Comparison of ENCODE assay signal across 1 cellular context in genomic region chr2:27885656-27886055, GRCh38.
TF ChIP-seq lines count a peak whose summit lies in the region.

No MANE protein-coding gene starts in this region.

TF ChIP-seq in SK-N-SH treated with all-trans-retinoic acid at 6 μM for 48 hours, 23 proteins besides CTCF, POLR2A, EP300 and RAD21 (continued from another document):
- TF ChIP-seq, protein P1, sequence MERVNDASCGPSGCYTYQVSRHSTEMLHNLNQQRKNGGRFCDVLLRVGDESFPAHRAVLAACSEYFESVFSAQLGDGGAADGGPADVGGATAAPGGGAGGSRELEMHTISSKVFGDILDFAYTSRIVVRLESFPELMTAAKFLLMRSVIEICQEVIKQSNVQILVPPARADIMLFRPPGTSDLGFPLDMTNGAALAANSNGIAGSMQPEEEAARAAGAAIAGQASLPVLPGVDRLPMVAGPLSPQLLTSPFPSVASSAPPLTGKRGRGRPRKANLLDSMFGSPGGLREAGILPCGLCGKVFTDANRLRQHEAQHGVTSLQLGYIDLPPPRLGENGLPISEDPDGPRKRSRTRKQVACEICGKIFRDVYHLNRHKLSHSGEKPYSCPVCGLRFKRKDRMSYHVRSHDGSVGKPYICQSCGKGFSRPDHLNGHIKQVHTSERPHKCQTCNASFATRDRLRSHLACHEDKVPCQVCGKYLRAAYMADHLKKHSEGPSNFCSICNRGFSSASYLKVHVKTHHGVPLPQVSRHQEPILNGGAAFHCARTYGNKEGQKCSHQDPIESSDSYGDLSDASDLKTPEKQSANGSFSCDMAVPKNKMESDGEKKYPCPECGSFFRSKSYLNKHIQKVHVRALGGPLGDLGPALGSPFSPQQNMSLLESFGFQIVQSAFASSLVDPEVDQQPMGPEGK (CRISPR knock-in tag; IDR thresholded peaks at IDR 0.05; ENCODE audit: borderline replicate concordance), result no peak
- TF ChIP-seq ESRRG (CRISPR knock-in tag; IDR thresholded peaks at IDR 0.05), result no peak
- TF ChIP-seq ZFP3 (CRISPR knock-in tag; IDR thresholded peaks at IDR 0.05), result no peak
- TF ChIP-seq ZFP30 (CRISPR knock-in tag; IDR thresholded peaks at IDR 0.05), result no peak
- no peak for TF ChIP-seq SNAI2 (CRISPR knock-in tag; IDR thresholded peaks at IDR 0.05)
- TF ChIP-seq, protein P2, sequence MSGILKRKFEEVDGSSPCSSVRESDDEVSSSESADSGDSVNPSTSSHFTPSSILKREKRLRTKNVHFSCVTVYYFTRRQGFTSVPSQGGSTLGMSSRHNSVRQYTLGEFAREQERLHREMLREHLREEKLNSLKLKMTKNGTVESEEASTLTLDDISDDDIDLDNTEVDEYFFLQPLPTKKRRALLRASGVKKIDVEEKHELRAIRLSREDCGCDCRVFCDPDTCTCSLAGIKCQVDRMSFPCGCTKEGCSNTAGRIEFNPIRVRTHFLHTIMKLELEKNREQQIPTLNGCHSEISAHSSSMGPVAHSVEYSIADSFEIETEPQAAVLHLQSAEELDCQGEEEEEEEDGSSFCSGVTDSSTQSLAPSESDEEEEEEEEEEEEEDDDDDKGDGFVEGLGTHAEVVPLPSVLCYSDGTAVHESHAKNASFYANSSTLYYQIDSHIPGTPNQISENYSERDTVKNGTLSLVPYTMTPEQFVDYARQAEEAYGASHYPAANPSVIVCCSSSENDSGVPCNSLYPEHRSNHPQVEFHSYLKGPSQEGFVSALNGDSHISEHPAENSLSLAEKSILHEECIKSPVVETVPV (CRISPR knock-in tag; IDR thresholded peaks at IDR 0.05), result no peak
- no peak for TF ChIP-seq TOX (CRISPR knock-in tag; IDR thresholded peaks at IDR 0.05; ENCODE audit: borderline replicate concordance)
- no peak for TF ChIP-seq GLIS3 (CRISPR knock-in tag; IDR thresholded peaks at IDR 0.05)
- TF ChIP-seq, protein P3, sequence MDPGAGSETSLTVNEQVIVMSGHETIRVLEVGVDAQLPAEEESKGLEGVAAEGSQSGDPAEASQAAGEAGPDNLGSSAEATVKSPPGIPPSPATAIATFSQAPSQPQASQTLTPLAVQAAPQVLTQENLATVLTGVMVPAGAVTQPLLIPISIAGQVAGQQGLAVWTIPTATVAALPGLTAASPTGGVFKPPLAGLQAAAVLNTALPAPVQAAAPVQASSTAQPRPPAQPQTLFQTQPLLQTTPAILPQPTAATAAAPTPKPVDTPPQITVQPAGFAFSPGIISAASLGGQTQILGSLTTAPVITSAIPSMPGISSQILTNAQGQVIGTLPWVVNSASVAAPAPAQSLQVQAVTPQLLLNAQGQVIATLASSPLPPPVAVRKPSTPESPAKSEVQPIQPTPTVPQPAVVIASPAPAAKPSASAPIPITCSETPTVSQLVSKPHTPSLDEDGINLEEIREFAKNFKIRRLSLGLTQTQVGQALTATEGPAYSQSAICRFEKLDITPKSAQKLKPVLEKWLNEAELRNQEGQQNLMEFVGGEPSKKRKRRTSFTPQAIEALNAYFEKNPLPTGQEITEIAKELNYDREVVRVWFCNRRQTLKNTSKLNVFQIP (CRISPR knock-in tag; IDR thresholded peaks at IDR 0.05; ENCODE audit: borderline replicate concordance, low read depth), result no peak
- no peak for TF ChIP-seq CREB5 (CRISPR knock-in tag; IDR thresholded peaks at IDR 0.05; ENCODE audit: low read depth)
- no peak for TF ChIP-seq BACH2 (CRISPR knock-in tag; IDR thresholded peaks at IDR 0.05; ENCODE audit: borderline replicate concordance)
- no peak for TF ChIP-seq OSR1 (CRISPR knock-in tag; IDR thresholded peaks at IDR 0.05)
- TF ChIP-seq PPARA (CRISPR knock-in tag; IDR thresholded peaks at IDR 0.05; ENCODE audit: borderline replicate concordance), result no peak
